In the genomic region with DNA sequence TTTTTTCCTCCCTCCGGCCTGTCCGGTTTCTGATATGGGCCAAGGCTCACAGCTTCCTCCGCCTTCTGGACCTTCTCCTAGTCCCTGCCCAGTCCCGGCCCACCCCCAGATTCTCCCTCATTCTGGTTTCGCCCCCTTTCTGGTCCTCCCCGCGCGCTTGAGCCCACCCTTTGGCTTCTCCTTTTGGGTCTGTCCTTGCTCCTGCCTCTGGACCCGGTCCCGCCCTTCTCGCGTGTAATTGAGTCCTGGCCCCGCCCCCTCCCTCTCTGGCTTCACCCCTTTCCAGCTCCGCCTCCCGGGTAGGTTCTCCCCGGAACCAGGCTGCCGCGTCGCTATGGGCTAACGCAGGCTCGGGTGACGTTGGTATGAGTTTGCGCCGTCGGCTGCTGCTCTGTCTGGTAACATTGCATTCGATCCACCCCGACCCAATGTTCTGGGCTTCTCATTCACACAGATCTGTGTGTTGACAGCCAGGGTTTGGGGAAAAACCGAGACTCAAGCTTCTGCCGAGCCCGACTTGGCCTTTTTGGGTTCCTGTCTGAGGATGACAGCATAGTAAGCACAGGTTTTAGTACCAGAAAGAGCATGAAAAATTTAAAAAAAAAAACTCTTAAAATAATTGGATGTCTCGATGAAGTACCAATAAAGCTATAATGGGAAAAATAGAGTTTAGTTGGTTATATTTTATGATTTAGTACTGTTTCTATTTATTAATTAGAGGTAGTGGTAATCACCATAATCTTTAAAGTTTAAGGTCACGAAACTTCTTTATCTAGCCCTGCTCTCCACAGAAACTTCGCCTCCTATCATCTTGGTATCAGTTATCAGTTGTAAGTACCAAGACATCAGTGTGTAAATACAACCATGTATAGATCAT, we compare ENCODE assay signal across 8 cellular contexts. TPM values are rescaled to one million over a fixed set of nuclear protein-coding genes. Genes with fewer than 3 reads are reported as not detected.
DNase-seq lines count a peak whose midpoint lies in the region; ATAC-seq and TF ChIP-seq lines count a peak whose summit lies in the region.

No MANE protein-coding gene starts in this region.

- peak; percentile 33 for ATAC-seq in GM21528 (IDR thresholded peaks at IDR 0.05; ENCODE audit: low FRiP score, unreplicated experiment)

- POLR2A ChIA-PET in Caco-2 (lab: Charles Lee), result interaction anchor here (0.5 to 1.0 kb wide), 4 partner anchors 15 to 891 kb away, joined by 3 to 6 read pairs (median 6); a partner anchor contains a TSS
- POLR2A ChIA-PET in OCI-LY7 (lab: Charles Lee), result interaction anchor here (0.5 to 1.6 kb wide), 9 partner anchors 15 to 1270 kb away, joined by 3 to 6 read pairs (median 3); a partner anchor contains a TSS

- peaks cover 8% of the 10 kb centered on the region; the same call in 1 of the 2 replicates for H3K4me1 ChIP-seq in Caco-2
- H3K4me1 ChIP-seq in OCI-LY7 (ENCODE audit: insufficient read depth, low read length, poor library complexity, severe bottlenecking), result peaks cover 40% of the 10 kb centered on the region
- peaks cover 45% of the 10 kb centered on the region for H3K4me1 ChIP-seq in mucosa of stomach (ENCODE audit: control insufficient read depth, insufficient read depth, low read length)

- H3K27ac Mint-ChIP-seq in Caco-2 (ENCODE audit: unreplicated experiment) (peak overlapping the region; percentile 98), IgD-negative memory B cell (peak overlapping the region; percentile 97 to 99 (median 98))

- H3K36me3 ChIP-seq in Caco-2 (ENCODE audit: control insufficient read depth, insufficient read depth, low read length) (no peaks in the 10 kb centered on the region), OCI-LY7 (ENCODE audit: insufficient read depth, low read length) (no peaks in the 10 kb centered on the region), mucosa of stomach (ENCODE audit: control insufficient read depth, insufficient read depth, low read length) (no peaks in the 10 kb centered on the region)

- BruUV-seq in Caco-2 (replicated peaks; lab: Mats Ljungman, UMichigan) (TSS peak; percentile 85), OCI-LY7 (replicated peaks; lab: Mats Ljungman, UMichigan) (TSS peak; percentile 96)

- peak overlapping the region; percentile 40 for H3K27ac ChIP-seq in OCI-LY7 (ENCODE audit: low read depth, low read length, poor library complexity, severe bottlenecking)

- H3K9me3 ChIP-seq in Caco-2, result no peaks in the 10 kb centered on the region
- no peaks in the 10 kb centered on the region for H3K9me3 ChIP-seq in OCI-LY7 (ENCODE audit: low read length)
- H3K9me3 ChIP-seq in mucosa of stomach (ENCODE audit: control insufficient read depth, low read length), result no peaks in the 10 kb centered on the region

- H3K4me2 ChIP-seq in OCI-LY7 (ENCODE audit: low read length), result peak overlapping the region; percentile 75

- peak overlapping the region; percentile 72 for H2AFZ ChIP-seq in OCI-LY7 (ENCODE audit: low read length)

- H3K27me3 Mint-ChIP-seq in Caco-2 (ENCODE audit: insufficient read depth, unreplicated experiment) (peaks cover 3% of the 10 kb centered on the region), IgD-negative memory B cell (peaks cover 2% of the 10 kb centered on the region)

- peak overlapping the region; percentile 81 for H3K9ac ChIP-seq in mucosa of stomach (ENCODE audit: low read length)

- H3K4me3 Mint-ChIP-seq in Caco-2 (ENCODE audit: unreplicated experiment) (peak overlapping the region; percentile 97), IgD-negative memory B cell (peak overlapping the region; percentile 84 to 99 (median 97))

- H3K36me3 Mint-ChIP-seq in Caco-2 (ENCODE audit: insufficient read depth, unreplicated experiment) (peaks cover 18% of the 10 kb centered on the region), IgD-negative memory B cell (no peaks in the 10 kb centered on the region)

- intact Hi-C loops in Caco-2 (cut with micrococcal nuclease; ENCODE audit: unreplicated experiment) (loop anchor here (2.0 kb wide), 1 partner anchor 15 kb away; a partner anchor contains a TSS), OCI-LY7 (cut with micrococcal nuclease; ENCODE audit: unreplicated experiment) (loop anchor here (5.0 kb wide), 1 partner anchor 181 kb away; a partner anchor contains a TSS)

- H3K27me3 ChIP-seq in Caco-2 (replicated peaks; ENCODE audit: control insufficient read depth, insufficient read depth, low read length), result no peaks in the 10 kb centered on the region
- no peaks in the 10 kb centered on the region for H3K27me3 ChIP-seq in mucosa of stomach (ENCODE audit: control insufficient read depth, insufficient read depth, low read length)

- H3K4me1 Mint-ChIP-seq in Caco-2 (ENCODE audit: low read depth, unreplicated experiment) (peaks cover 7% of the 10 kb centered on the region), IgD-negative memory B cell (peaks cover 36 to 54% (median 43%) of the 10 kb centered on the region in 3 donors)

- H3K9me2 ChIP-seq in OCI-LY7 (ENCODE audit: insufficient read depth, low read length), result no peaks in the 10 kb centered on the region

- CTCF ChIA-PET in Caco-2 (lab: Charles Lee), result interaction anchor here (0.6 to 1.7 kb wide), 3 partner anchors 14 to 1323 kb away, joined by 3 to 9 read pairs (median 4); a partner anchor contains a TSS
- CTCF ChIA-PET in OCI-LY7 (lab: Charles Lee; ENCODE audit: unreplicated experiment), result interaction anchor here (0.6 kb wide), 4 partner anchors 25 to 546 kb away, joined by 3 to 7 read pairs (median 3); no protein-coding TSS in a partner anchor

- H3K79me2 ChIP-seq in OCI-LY7 (ENCODE audit: insufficient read depth, low read depth, low read length), result no peaks in the 10 kb centered on the region

- no peak for TF ChIP-seq CTCF in Caco-2 (IDR thresholded peaks at IDR 0.05; ENCODE audit: insufficient read depth in 1 of 2, low read depth in 1 of 2, low read length in 1 of 2, severe bottlenecking in 1 of 2, unreplicated experiment in 1 of 2)
- TF ChIP-seq CTCF in OCI-LY7 (conservative IDR thresholded peaks at IDR 0.05; ENCODE audit: low read length), result no peak
- no peak for TF ChIP-seq CTCF in epithelial cell of proximal tubule (conservative IDR thresholded peaks at IDR 0.05; ENCODE audit: low read depth, low read length)

- no peaks in the 10 kb centered on the region for H4K20me1 ChIP-seq in OCI-LY7 (ENCODE audit: insufficient read depth, low read length)

- H3K4me3 ChIP-seq in Caco-2 (ENCODE audit: low read depth, low read length) (peak overlapping the region; percentile 45), OCI-LY7 (ENCODE audit: low read depth, low read length, poor library complexity, severe bottlenecking) (peak overlapping the region; percentile 78), epithelial cell of proximal tubule (ENCODE audit: low read depth, low read length) (peak overlapping the region; percentile 60), mucosa of stomach (ENCODE audit: low read length) (peak overlapping the region; percentile 48)

- H3K9me3 Mint-ChIP-seq in Caco-2 (ENCODE audit: unreplicated experiment) (no peaks in the 10 kb centered on the region), IgD-negative memory B cell (peaks cover 0 to 6% (median 2%) of the 10 kb centered on the region in 3 donors)

- DNase-seq in Caco-2 (peak; percentile 96 to 98), OCI-LY7 (ENCODE audit: low spot score) (peak; percentile 95), activated T-cell treated with anti-CD3 and anti-CD28 coated beads for 48 hours (ENCODE audit: low read depth) (peak; percentile 97), epithelial cell of proximal tubule (ENCODE audit: low read depth) (peak; percentile 59)
- peak; percentile 95 to 96 for DNase-seq in stimulated activated CD8-positive, alpha-beta memory T cell treated with anti-CD3 and anti-CD28 coated beads, Interleukin-7, amount 100 ng/mL, for 1 hour (ENCODE audit: low read depth in 2 of 2)

RNA-seq across cellular contexts. Expression of a gene that starts 14.8 kb away (rescaled TPM):
- total RNA-seq in Caco-2 (2022) (17.5 and 20.1 TPM in 2 replicates), OCI-LY7 (2022) (40.0 and 42.3 TPM in 2 replicates), epithelial cell of proximal tubule (12.2 and 13.7 TPM in 2 replicates)
- polyA plus RNA-seq in IgD-negative memory B cell, result 2.2 TPM
- total RNA-seq in OCI-LY7 (2014; rRNA removed; shearing (Covaris generic)), result 17.6 and 23.8 TPM in 2 replicates

RNA-seq across cellular contexts. Expression of a gene that starts 29.0 kb away (rescaled TPM):
- total RNA-seq in Caco-2 (2022), result not detected in 2 replicates
- polyA plus RNA-seq in IgD-negative memory B cell, result 0.20 TPM
- not detected in 2 replicates for total RNA-seq in OCI-LY7 (2014; rRNA removed; shearing (Covaris generic))
- total RNA-seq in OCI-LY7 (2022), result 0.28 and 0.29 TPM in 2 replicates
- total RNA-seq in epithelial cell of proximal tubule, result 0.12 TPM in 1 of 2 replicates, not detected in the other

Comparison
In these comparisons a context has a peak if more than half of its experiments do, and no peak if none do; other contexts are left out.
1. Peak in every context shown above with its lines: DNase-seq, ATAC-seq, H3K4me3 ChIP-seq and H3K27ac ChIP-seq.